Comparison of ENCODE assay signal across 1 cellular context in genomic region chr1:204461331-204462228, GRCh38.
TF ChIP-seq lines count a peak whose summit lies in the region.

No MANE protein-coding gene starts in this region.

TF ChIP-seq in GM12878, 131 proteins besides CTCF, POLR2A, EP300 and RAD21 (continued from another document and continues in another):
- TF ChIP-seq ETV6 (conservative IDR thresholded peaks at IDR 0.05 in 1 of 2, IDR thresholded peaks at IDR 0.05 in 1 of 2; ENCODE audit: borderline replicate concordance in 1 of 2, low read depth in 1 of 2): peak in 1 of 2 experiments; percentile 74; a peak in 1 of 4 replicates
- TF ChIP-seq TCF12 (IDR thresholded peaks at IDR 0.05; ENCODE audit: low read depth, low read length): no peak
- no peak for TF ChIP-seq YY1 (IDR thresholded peaks at IDR 0.05; ENCODE audit: low read depth, low read length)
- TF ChIP-seq SIX5 (IDR thresholded peaks at IDR 0.05; ENCODE audit: low read depth, low read length, severe bottlenecking): no peak
- no peak for TF ChIP-seq BCL11A (IDR thresholded peaks at IDR 0.05; ENCODE audit: low read depth, low read length)
- TF ChIP-seq STAT3 (IDR thresholded peaks at IDR 0.05; ENCODE audit: low read depth, low read length): no peak
- TF ChIP-seq SMAD5 (IDR thresholded peaks at IDR 0.05; ENCODE audit: low read depth): no peak
- no peak for TF ChIP-seq CEBPB (IDR thresholded peaks at IDR 0.05; ENCODE audit: borderline replicate concordance in 1 of 2, low read depth in 2 of 2, low read length in 2 of 2)
- 0 out of 2 replicates have a peak, but pooled peaks have one; percentile 42 for TF ChIP-seq NR2F1 (conservative IDR thresholded peaks at IDR 0.05)
- no peak for TF ChIP-seq TBL1XR1 (IDR thresholded peaks at IDR 0.05; ENCODE audit: low read depth, low read length)
- TF ChIP-seq IKZF2 (IDR thresholded peaks at IDR 0.05): peak; percentile 58 to 67
- no peak for TF ChIP-seq TAF1 (IDR thresholded peaks at IDR 0.05; ENCODE audit: borderline replicate concordance, low read depth, low read length)
- peak; percentile 51; the same call in 1 of the 2 replicates for TF ChIP-seq PAX5 (IDR thresholded peaks at IDR 0.05; ENCODE audit: borderline replicate concordance, low read depth, low read length)
- no peak for TF ChIP-seq CHD4 (IDR thresholded peaks at IDR 0.05)
- TF ChIP-seq ZBED1 (IDR thresholded peaks at IDR 0.05; ENCODE audit: borderline replicate concordance): 0 out of 2 replicates have a peak, but pooled peaks have one; percentile 19
- TF ChIP-seq BHLHE40 (IDR thresholded peaks at IDR 0.05; ENCODE audit: borderline replicate concordance in 1 of 2, low read depth in 2 of 2, low read length in 1 of 2): no peak; a peak in 1 of 4 replicates
- no peak for TF ChIP-seq SUPT20H (IDR thresholded peaks at IDR 0.05; ENCODE audit: borderline replicate concordance, control insufficient read depth, low read depth, low read length)
- no peak for TF ChIP-seq PRDM15 (CRISPR knock-in tag; IDR thresholded peaks at IDR 0.05)
- no peak for TF ChIP-seq ZNF384 (IDR thresholded peaks at IDR 0.05; ENCODE audit: borderline replicate concordance, low read depth, low read length)
- TF ChIP-seq NFIC (IDR thresholded peaks at IDR 0.05; ENCODE audit: low read depth, low read length): peak; percentile 51; the same call in 1 of the 2 replicates
- TF ChIP-seq GABPA (IDR thresholded peaks at IDR 0.05; ENCODE audit: low read depth): no peak
- TF ChIP-seq RFX5 (IDR thresholded peaks at IDR 0.05; ENCODE audit: low read depth, low read length): no peak
- TF ChIP-seq ZZZ3 (IDR thresholded peaks at IDR 0.05; ENCODE audit: control insufficient read depth, insufficient read length, low read depth): no peak
- TF ChIP-seq MXI1 (IDR thresholded peaks at IDR 0.05; ENCODE audit: low read depth, low read length): no peak
- no peak for TF ChIP-seq MTA2 (IDR thresholded peaks at IDR 0.05; ENCODE audit: low read depth)
- TF ChIP-seq POLR2AphosphoS5 (IDR thresholded peaks at IDR 0.05; ENCODE audit: low read length): no peak; the same call in 1 of the 2 replicates
- no peak for TF ChIP-seq BRCA1 (IDR thresholded peaks at IDR 0.05; ENCODE audit: low read depth, low read length)
- TF ChIP-seq ZSCAN29 (IDR thresholded peaks at IDR 0.05): no peak
- TF ChIP-seq ZNF207 (IDR thresholded peaks at IDR 0.05; ENCODE audit: borderline replicate concordance): no peak
- TF ChIP-seq ASH2L (IDR thresholded peaks at IDR 0.05; ENCODE audit: borderline replicate concordance, low read depth): no peak
- no peak for TF ChIP-seq FOXK2 (IDR thresholded peaks at IDR 0.05)
- TF ChIP-seq ZBTB40 (IDR thresholded peaks at IDR 0.05; ENCODE audit: borderline replicate concordance): no peak
- TF ChIP-seq JUND (IDR thresholded peaks at IDR 0.05; ENCODE audit: low read depth, low read length): no peak
- no peak for TF ChIP-seq CHD2 (IDR thresholded peaks at IDR 0.05; ENCODE audit: borderline replicate concordance, low read depth, low read length)
- no peak for TF ChIP-seq CEBPZ (IDR thresholded peaks at IDR 0.05; ENCODE audit: low read depth, low read length)
- no peak for TF ChIP-seq SMC3 (IDR thresholded peaks at IDR 0.05; ENCODE audit: borderline replicate concordance, low read length)
- no peak for TF ChIP-seq ZBTB11 (CRISPR knock-in tag; IDR thresholded peaks at IDR 0.05)
- TF ChIP-seq CREM (IDR thresholded peaks at IDR 0.05; ENCODE audit: low read depth): no peak
- no peak for TF ChIP-seq SMARCA5 (IDR thresholded peaks at IDR 0.05)
- TF ChIP-seq EGR1 (IDR thresholded peaks at IDR 0.05; ENCODE audit: borderline replicate concordance in 1 of 2, low read depth in 2 of 2, low read length in 2 of 2): peak in 1 of 2 experiments; percentile 52; a peak in 1 of 3 replicates
- TF ChIP-seq ATF2 (IDR thresholded peaks at IDR 0.05; ENCODE audit: low read length): no peak
- no peak; the same call in 1 of the 2 replicates for TF ChIP-seq MAX (IDR thresholded peaks at IDR 0.05; ENCODE audit: low read depth, low read length)
- TF ChIP-seq NRF1 (conservative IDR thresholded peaks at IDR 0.05; ENCODE audit: low read depth, low read length): no peak
- TF ChIP-seq YBX1 (IDR thresholded peaks at IDR 0.05): no peak
- TF ChIP-seq CBX3 (IDR thresholded peaks at IDR 0.05; ENCODE audit: borderline replicate concordance, low read depth): no peak
- TF ChIP-seq PBX3 (IDR thresholded peaks at IDR 0.05; ENCODE audit: insufficient replicate concordance, low read depth, low read length): no peak
- TF ChIP-seq RAD51 (IDR thresholded peaks at IDR 0.05): no peak
- no peak for TF ChIP-seq NFYA (IDR thresholded peaks at IDR 0.05; ENCODE audit: borderline replicate concordance, low read depth, low read length)
- TF ChIP-seq HDAC2 (IDR thresholded peaks at IDR 0.05): no peak
- no peak for TF ChIP-seq ZNF24 (IDR thresholded peaks at IDR 0.05)
